ENCODE assay signal across 3 cellular contexts in genomic region chr7:1703475-1704325, GRCh38.
TF ChIP-seq lines count a peak whose summit lies in the region.

No MANE protein-coding gene starts in this region.

TF ChIP-seq in SK-N-SH, 30 proteins besides CTCF, POLR2A, EP300 and RAD21:
- no peak for TF ChIP-seq TEAD4 (IDR thresholded peaks at IDR 0.05; ENCODE audit: borderline replicate concordance, insufficient read depth)
- no peak for TF ChIP-seq GABPA (IDR thresholded peaks at IDR 0.05; ENCODE audit: low read depth)
- no peak for TF ChIP-seq RFX5 (IDR thresholded peaks at IDR 0.05; ENCODE audit: low read length)
- no peak for TF ChIP-seq NFIC (IDR thresholded peaks at IDR 0.05; ENCODE audit: borderline replicate concordance)
- TF ChIP-seq ELF1 (IDR thresholded peaks at IDR 0.05): no peak
- TF ChIP-seq ZBTB33 (IDR thresholded peaks at IDR 0.05; ENCODE audit: borderline replicate concordance, low read depth): no peak

TF ChIP-seq in SK-N-SH treated with all-trans-retinoic acid at 6 μM for 48 hours, 23 proteins besides CTCF, POLR2A, EP300 and RAD21:
- TF ChIP-seq POU6F1 (CRISPR knock-in tag; IDR thresholded peaks at IDR 0.05; ENCODE audit: borderline replicate concordance, low read depth) (no peak), ZFP3 (CRISPR knock-in tag; IDR thresholded peaks at IDR 0.05) (no peak), PATZ1 (CRISPR knock-in tag; IDR thresholded peaks at IDR 0.05; ENCODE audit: borderline replicate concordance) (no peak), TOX (CRISPR knock-in tag; IDR thresholded peaks at IDR 0.05; ENCODE audit: borderline replicate concordance) (no peak), OSR1 (CRISPR knock-in tag; IDR thresholded peaks at IDR 0.05) (no peak), TCF4 (CRISPR knock-in tag; IDR thresholded peaks at IDR 0.05; ENCODE audit: borderline replicate concordance) (no peak)

TF ChIP-seq in H1, 55 proteins besides CTCF, POLR2A, EP300 and RAD21:
- TF ChIP-seq CHD2 (IDR thresholded peaks at IDR 0.05; ENCODE audit: low read length) (no peak), RFX5 (IDR thresholded peaks at IDR 0.05; ENCODE audit: borderline replicate concordance, low read depth, low read length) (no peak), CEBPB (IDR thresholded peaks at IDR 0.05; ENCODE audit: low read depth, low read length) (no peak), RXRA (IDR thresholded peaks at IDR 0.05; ENCODE audit: insufficient read depth, low read depth, low read length) (no peak), JUN (IDR thresholded peaks at IDR 0.05; ENCODE audit: low read depth, low read length) (no peak), SIN3A (conservative IDR thresholded peaks at IDR 0.05 in 1 of 2, IDR thresholded peaks at IDR 0.05 in 1 of 2; ENCODE audit: low read depth in 1 of 2, low read length in 2 of 2) (no peak), CBX5 (IDR thresholded peaks at IDR 0.05; ENCODE audit: low read depth, low read length) (no peak), ZNF274 (IDR thresholded peaks at IDR 0.05; ENCODE audit: borderline replicate concordance, extremely low read depth, low read length) (no peak), FOSL1 (IDR thresholded peaks at IDR 0.05; ENCODE audit: insufficient read depth, low read depth, low read length) (no peak), CREB1 (IDR thresholded peaks at IDR 0.05) (no peak), POU5F1 (IDR thresholded peaks at IDR 0.05; ENCODE audit: low read depth, low read length) (no peak)
